Comparison of ENCODE assay signal across 27 cellular contexts in genomic region chr2:74625658-74626425, GRCh38. TPM values are rescaled to one million over a fixed set of nuclear protein-coding genes. Genes with fewer than 3 reads are reported as not detected.
DNase-seq lines count a peak whose midpoint lies in the region; ATAC-seq, FAIRE-seq and TF ChIP-seq lines count a peak whose summit lies in the region.
"Had no signal": no experiment of that assay in that cellular context is flagged by ENCODE, and none has a peak within 500 bp of the region (broad histone marks: within the 10 kb centered on the region; RNA-seq: fewer than 3 reads in every experiment).

No MANE protein-coding gene starts in this region.

- TF ChIP-seq POLR2A in H1 (IDR thresholded peaks at IDR 0.05; ENCODE audit: control extremely low read depth in 1 of 2, low read depth in 2 of 2, low read length in 2 of 2), result no peak

- H3K9me3 ChIP-seq in Panc1 (ENCODE audit: control insufficient read depth, insufficient read depth, low read depth, low read length), result no peaks in the 10 kb centered on the region
- no peaks in the 10 kb centered on the region for H3K9me3 ChIP-seq in H1 (ENCODE audit: insufficient read depth in 2 of 2, low read depth in 1 of 2, low read length in 1 of 2)
- H3K9me3 ChIP-seq: Caco-2, gastroesophageal sphincter, thoracic aorta had no signal

- H3K27me3 ChIP-seq in Panc1 (ENCODE audit: control insufficient read depth, insufficient read depth, low read length), result no peaks in the 10 kb centered on the region; the same call in 1 of the 2 replicates
- no peaks in the 10 kb centered on the region for H3K27me3 ChIP-seq in H1 (replicated peaks in 1 of 4; ENCODE audit: control insufficient read depth in 3 of 4, extremely low read depth in 1 of 4, insufficient read depth in 3 of 4, low read length in 3 of 4)
- H3K27me3 ChIP-seq: gastroesophageal sphincter had no signal

- no peak overlapping the region for H3K4me2 ChIP-seq in H1 (ENCODE audit: insufficient read depth in 1 of 2, low read depth in 2 of 2, low read length in 2 of 2)

- FAIRE-seq in H1 (lab: Jason Lieb, UNC), result no peak

- 88% methylated on average over 5 of the region's 5 CpGs; no CpG with 5 or more reads in 1 of the 2 experiments for WGBS in H1 (ENCODE audit: extremely low coverage in 1 of 2, insufficient coverage in 1 of 2, insufficient read length in 1 of 2, insufficient replicate concordance in 2 of 2, low coverage in 1 of 2, low lambda C conversion rate in 2 of 2, missing lambda C conversion rate in 1 of 2), 2 experiments

- peak; percentile 68 for ATAC-seq in Panc1
- no peak for ATAC-seq in GM21786 (IDR thresholded peaks at IDR 0.05; ENCODE audit: unreplicated experiment)
- ATAC-seq: esophagus mucosa, gastroesophageal sphincter had no signal

- H3K14ac ChIP-seq in H1 (ENCODE audit: insufficient read length), result no peak overlapping the region

- no peaks in the 10 kb centered on the region for H4K20me1 ChIP-seq in H1 (replicated peaks in 1 of 2; ENCODE audit: control insufficient read depth in 1 of 2, insufficient read depth in 2 of 2, low read length in 2 of 2)

- H3K4me3 ChIP-seq in Panc1 (ENCODE audit: low read depth in 2 of 2, low read length in 2 of 2) (no peak overlapping the region), H1 (ENCODE audit: extremely low read depth in 1 of 4, insufficient read depth in 2 of 4, low read depth in 3 of 4, low read length in 4 of 4) (no peak overlapping the region)
- H3K4me3 ChIP-seq: gastroesophageal sphincter, thoracic aorta had no signal

- no peak overlapping the region for H3K9ac ChIP-seq in H1 (replicated peaks in 1 of 4; ENCODE audit: extremely low read depth in 1 of 4, low read depth in 3 of 4, low read length in 3 of 4)

- no peak overlapping the region for H2BK5ac ChIP-seq in H1 (ENCODE audit: low read depth, low read length)

- no peak overlapping the region for H3K56ac ChIP-seq in H1 (replicated peaks; ENCODE audit: insufficient read length, low read depth, low read length)

- no peak for TF ChIP-seq RAD21 in H1 (IDR thresholded peaks at IDR 0.05 in 1 of 2, conservative IDR thresholded peaks at IDR 0.05 in 1 of 2; ENCODE audit: low read depth in 2 of 2, low read length in 2 of 2)

- no peaks in the 10 kb centered on the region for H3K79me1 ChIP-seq in H1 (ENCODE audit: low read depth, low read length)

- DNase-seq in NCI-H82 (lab: John Stamatoyannopoulos, UW) (peak; percentile 19), NCI-H82 treated with DMSO at 0.1 percent for 48 hours (lab: John Stamatoyannopoulos, UW; ENCODE audit: unreplicated experiment) (no peak), Panc1 (ENCODE audit: low read depth, low spot score) (no peak), H1 (ENCODE audit: low read depth in 1 of 2, low spot score in 2 of 2) (no peak), hepatic stellate cell (ENCODE audit: low spot score) (no peak), GM10248 (ENCODE audit: extremely low spot score) (no peak), NCI-H510A (lab: John Stamatoyannopoulos, UW) (no peak)
- DNase-seq: 8988T; activated CD4-positive, alpha-beta T cell treated with anti-CD3 and anti-CD28 coated beads, Interleukin-2, amount 50 U/mL, for 48 hours; activated effector memory CD4-positive, alpha-beta T cell treated with Interleukin-2 at 50 U/mL for 16 hours; H7; KG1; kidney glomerular epithelial cell; NCI-H1092; NCI-H187 treated with DMSO at 0.1 percent for 48 hours; occipital lobe; retina; stimulated activated CD4-positive, alpha-beta T cell treated with anti-CD3 and anti-CD28 coated beads, Interleukin-4, amount 100 ng/mL, for 1 hour; stimulated activated naive CD4-positive, alpha-beta T cell; T-helper 2 cell had no signal

- H2BK15ac ChIP-seq in H1 (ENCODE audit: low read length), result no peak overlapping the region; the same call in 1 of the 2 replicates

- 0 out of 2 replicates have a peak overlapping the region, but pooled peaks have one; percentile 40 for H2BK12ac ChIP-seq in H1 (ENCODE audit: low read depth, low read length)

- intact Hi-C loops in Panc1 (cut with micrococcal nuclease; ENCODE audit: unreplicated experiment), result no loop called here

- H3K18ac ChIP-seq in H1 (ENCODE audit: extremely low read depth, low read length), result no peak overlapping the region

- H3K23me2 ChIP-seq in H1 (ENCODE audit: low read depth, low read length), result no peaks in the 10 kb centered on the region

- no peak overlapping the region for H2BK20ac ChIP-seq in H1 (ENCODE audit: low read length)

- no peak overlapping the region for H3K4ac ChIP-seq in H1 (replicated peaks; ENCODE audit: insufficient read length, low read depth, low read length)

- no peak for TF ChIP-seq EP300 in H1 (IDR thresholded peaks at IDR 0.05; ENCODE audit: borderline replicate concordance in 1 of 2, low read depth in 2 of 2, low read length in 2 of 2)

- no peak overlapping the region for H4K5ac ChIP-seq in H1 (ENCODE audit: insufficient read length, low read depth, low read length)

- H3K27ac ChIP-seq in Panc1 (ENCODE audit: low read length), result no peak overlapping the region
- no peak overlapping the region for H3K27ac ChIP-seq in H1 (ENCODE audit: low read depth, low read length)
- H3K27ac ChIP-seq: gastroesophageal sphincter, thoracic aorta had no signal

- no peaks in the 10 kb centered on the region for H3K36me3 ChIP-seq in Panc1 (ENCODE audit: control insufficient read depth, insufficient read depth, low read length)
- no peaks in the 10 kb centered on the region for H3K36me3 ChIP-seq in H1 (ENCODE audit: control insufficient read depth in 2 of 4, insufficient read depth in 4 of 4, low read length in 3 of 4)
- H3K36me3 ChIP-seq: gastroesophageal sphincter, thoracic aorta had no signal

- no peaks in the 10 kb centered on the region for H3K4me1 ChIP-seq in Panc1 (ENCODE audit: control insufficient read depth, insufficient read depth, low read length)
- no peaks in the 10 kb centered on the region for H3K4me1 ChIP-seq in H1 (replicated peaks in 1 of 4; ENCODE audit: control insufficient read depth in 3 of 4, insufficient read depth in 4 of 4, low read length in 3 of 4)
- H3K4me1 ChIP-seq: Caco-2, gastroesophageal sphincter had no signal

- no peak overlapping the region for H2AFZ ChIP-seq in H1 (ENCODE audit: low read length)

- no peaks in the 10 kb centered on the region for H3K79me2 ChIP-seq in H1 (ENCODE audit: control insufficient read depth in 1 of 2, insufficient read depth in 2 of 2, low read length in 2 of 2)

- CTCF ChIA-PET in Panc1 (lab: Charles Lee) (no interaction called here), H1 (lab: Charles Lee; ENCODE audit: partially characterized antibody) (interaction anchor here (1.3 kb wide), 1 partner anchor 49 kb away, joined by 3 read pairs; no protein-coding TSS in a partner anchor), GM10248 (lab: Yijun Ruan, JAX) (no interaction called here)

- no peak overlapping the region for H3K23ac ChIP-seq in H1 (ENCODE audit: insufficient read length)

- in situ Hi-C loops in Panc1 (cut with HindIII; ENCODE audit: low pct_unique_long_range_greater_than_20kb, low sequenced_read_pairs), result no loop called here

- no peak overlapping the region for H2AK5ac ChIP-seq in H1 (ENCODE audit: low read depth, low read length)

- POLR2A ChIA-PET in Panc1 (lab: Charles Lee), result interaction anchor here (0.6 kb wide), 1 partner anchor 96 kb away, joined by 7 read pairs; no protein-coding TSS in a partner anchor
- POLR2A ChIA-PET in H1 (lab: Charles Lee; ENCODE audit: partially characterized antibody), result interaction anchor here (0.6 to 1.8 kb wide), 2 partner anchors 8 to 27 kb away, joined by 3 to 5 read pairs; no protein-coding TSS in a partner anchor
- POLR2A ChIA-PET in GM10248 (lab: Yijun Ruan, JAX), result no interaction called here

- TF ChIP-seq CTCF in Panc1 (IDR thresholded peaks at IDR 0.05), result 0 out of 2 replicates have a peak, but pooled peaks have one; percentile 8
- no peak for TF ChIP-seq CTCF in H1 (IDR thresholded peaks at IDR 0.05; ENCODE audit: control extremely low read depth in 1 of 3, insufficient read depth in 1 of 3, low read depth in 1 of 3, low read length in 3 of 3)
- TF ChIP-seq CTCF in GM10248 (IDR thresholded peaks at IDR 0.05; ENCODE audit: control extremely low read depth, extremely low read depth, low read depth, missing control alignments), result no peak

- no peak overlapping the region for H4K8ac ChIP-seq in H1 (ENCODE audit: extremely low read depth, insufficient read depth, low read length)

- BruUV-seq in Panc1 (replicated peaks; lab: Mats Ljungman, UMichigan), result no TSS peak

- H4K91ac ChIP-seq in H1 (replicated peaks; ENCODE audit: insufficient read length, low read length), result no peak overlapping the region

- no peak overlapping the region for H2BK120ac ChIP-seq in H1 (replicated peaks; ENCODE audit: low read depth, low read length)

TF ChIP-seq in H1, 55 proteins besides CTCF, POLR2A, EP300 and RAD21:
- TF ChIP-seq GABPA (IDR thresholded peaks at IDR 0.05; ENCODE audit: borderline replicate concordance, insufficient read depth, low read length) (no peak), CHD2 (IDR thresholded peaks at IDR 0.05; ENCODE audit: low read length) (no peak)

RNA-seq across cellular contexts. Expression of gene M1AP, which starts 22.3 kb away (rescaled TPM):
- not detected for total RNA-seq in Panc1 (2021; ENCODE audit: unreplicated experiment)
- polyA plus RNA-seq in Panc1 (2012; ENCODE audit: insufficient read length), result not detected
- total RNA-seq in H1 (2021; fragmentation: NEBNext Ultra II Directional; extraction: Animal tissue kit (Norgen Biotek cat#: 25700)), result 4.8 and 5.1 TPM in 2 replicates
- 4.8 and 6.6 TPM in 2 replicates for polyA plus RNA-seq in H1 (2011; rRNA removed)
- 5.1 TPM for polyA plus RNA-seq in H1 (2011; cell fraction: cytosol; rRNA removed)
- polyA plus RNA-seq in H1 (2011; cell fraction: nucleus; rRNA removed), result 6.2 TPM
- polyA plus RNA-seq in H1 (2012, experiment 1 of 2), result 4.2 to 8.5 TPM (median 6.2 TPM) in 4 replicates
- 3.5 TPM for polyA plus RNA-seq in H1 (2012, experiment 2 of 2)
- 4.4 TPM for polyA plus RNA-seq in H1 (2013, experiment 1 of 2)
- polyA plus RNA-seq in H1 (2013, experiment 2 of 2), result 4.0 TPM
- polyA minus RNA-seq in H1 (2011; rRNA and poly(A)+ RNA removed), result 14.7 and 19.7 TPM in 2 replicates
- polyA minus RNA-seq in H1 (2011; cell fraction: cytosol; rRNA and poly(A)+ RNA removed), result 3.5 TPM
- 17.6 TPM for polyA minus RNA-seq in H1 (2011; cell fraction: nucleus; rRNA and poly(A)+ RNA removed)
- total RNA-seq: B cell, Caco-2, myocyte, occipital lobe had no signal

RNA-seq across cellular contexts. Expression of gene SEMA4F, which starts 28.2 kb away (rescaled TPM):
- 13.3 TPM for total RNA-seq in Panc1 (2021; ENCODE audit: unreplicated experiment)
- polyA plus RNA-seq in Panc1 (2012; ENCODE audit: insufficient read length), result 13.8 TPM
- total RNA-seq in H1 (2021; fragmentation: NEBNext Ultra II Directional; extraction: Animal tissue kit (Norgen Biotek cat#: 25700)), result 3.1 and 3.4 TPM in 2 replicates
- 3.3 and 4.3 TPM in 2 replicates for polyA plus RNA-seq in H1 (2011; rRNA removed)
- polyA plus RNA-seq in H1 (2011; cell fraction: cytosol; rRNA removed), result 3.6 TPM
- polyA plus RNA-seq in H1 (2011; cell fraction: nucleus; rRNA removed), result 7.8 TPM
- 2.4 to 3.8 TPM (median 3.3 TPM) in 4 replicates for polyA plus RNA-seq in H1 (2012, experiment 1 of 2)
- polyA plus RNA-seq in H1 (2012, experiment 2 of 2), result 3.6 TPM
- 2.9 TPM for polyA plus RNA-seq in H1 (2013, experiment 1 of 2)
- 3.4 TPM for polyA plus RNA-seq in H1 (2013, experiment 2 of 2)
- 5.6 and 6.2 TPM in 2 replicates for polyA minus RNA-seq in H1 (2011; rRNA and poly(A)+ RNA removed)
- polyA minus RNA-seq in H1 (2011; cell fraction: cytosol; rRNA and poly(A)+ RNA removed), result 2.8 TPM
- 3.9 TPM for polyA minus RNA-seq in H1 (2011; cell fraction: nucleus; rRNA and poly(A)+ RNA removed)
